1 cellular context compared by ENCODE assay signal in the genomic region with DNA sequence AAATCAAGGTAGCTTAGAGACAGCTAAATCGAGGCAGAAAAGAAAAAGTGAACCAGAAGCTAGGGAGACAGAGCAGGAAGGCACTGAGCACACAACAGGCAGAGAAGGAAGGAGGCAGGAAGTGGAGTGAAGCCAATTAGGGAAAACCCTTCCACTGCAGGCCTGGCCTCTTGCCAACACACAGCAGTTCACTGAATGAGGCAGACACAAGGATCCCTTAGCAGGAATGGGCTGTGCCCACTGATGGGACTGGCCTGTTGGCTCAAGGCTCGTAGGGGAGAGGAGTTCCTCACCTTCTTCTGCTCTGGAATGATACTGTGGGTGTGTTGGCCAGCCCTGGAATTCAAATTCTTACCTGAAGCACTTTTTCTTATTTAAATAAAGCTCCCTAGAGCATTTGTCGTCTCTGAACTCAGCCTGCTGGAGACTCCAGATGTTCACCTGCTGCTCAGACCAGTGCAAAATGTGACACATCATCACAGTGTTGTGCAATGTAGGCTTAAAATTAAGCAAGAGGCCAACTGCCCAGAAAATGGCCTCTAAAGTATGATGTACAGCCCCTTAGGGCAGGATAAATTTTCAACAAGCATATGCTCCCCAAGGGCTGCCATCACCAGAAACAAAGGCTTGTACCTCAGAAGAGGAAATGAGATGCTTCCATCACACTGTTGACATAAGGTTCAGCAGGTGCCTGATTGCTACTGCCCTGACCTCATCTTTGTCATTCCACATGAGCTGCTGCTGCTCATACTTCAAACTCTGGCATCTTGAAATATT.
TF ChIP-seq lines count a peak whose summit lies in the region.

No MANE protein-coding gene starts in this region.

TF ChIP-seq in GM12878, 131 proteins besides CTCF, POLR2A, EP300 and RAD21 (continued from another document):
- TF ChIP-seq SPI1 (IDR thresholded peaks at IDR 0.05; ENCODE audit: borderline replicate concordance, insufficient read depth, low read depth, low read length) (peak; percentile 52; the same call in 1 of the 2 replicates), IKZF1 (conservative IDR thresholded peaks at IDR 0.05) (no peak), CREB1 (IDR thresholded peaks at IDR 0.05; ENCODE audit: low read depth) (0 out of 2 replicates have a peak, but pooled peaks have one; percentile 17)
